ENCODE assay signal across 8 cellular contexts in the genomic region with DNA sequence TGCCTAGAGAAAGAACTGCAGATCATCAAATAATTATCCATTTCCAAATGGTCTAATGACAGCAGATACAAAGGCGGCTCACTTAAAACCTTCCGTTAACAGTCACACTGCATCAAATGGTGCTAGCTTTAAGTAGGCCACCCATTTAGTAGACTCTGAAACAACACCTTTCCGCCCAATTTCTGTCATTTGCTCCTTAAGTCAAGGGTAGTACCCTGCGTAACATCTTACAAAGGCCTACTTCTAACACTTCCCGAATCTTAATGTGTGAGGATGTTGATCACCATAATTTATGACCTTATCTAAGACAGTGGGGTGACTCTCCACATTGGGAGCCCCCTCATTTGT. TPM values are rescaled to one million over a fixed set of nuclear protein-coding genes. Genes with fewer than 3 reads are reported as not detected.
A peak's percentile ranks its signal among the peaks of the same experiment; 100 is the strongest.
DNase-seq lines count a peak whose midpoint lies in the region; ATAC-seq and TF ChIP-seq lines count a peak whose summit lies in the region.

No MANE protein-coding gene starts in this region.

- H2AFZ ChIP-seq in Loucy (ENCODE audit: low read length) (peak overlapping the region; percentile 99), neuron (ENCODE audit: low read depth, low read length) (peak overlapping the region; percentile 98)

- no peaks in the 10 kb centered on the region; the same call in 1 of the 2 replicates for H3K79me2 ChIP-seq in Loucy (ENCODE audit: insufficient read depth, low read length)

- H3K4me1 Mint-ChIP-seq in CD4-positive, CD25-positive, alpha-beta regulatory T cell, result peaks cover 0 to 20% (median 6%) of the 10 kb centered on the region in 4 donors

- peaks cover 21% of the 10 kb centered on the region for H3K27me3 ChIP-seq in CD4-positive, CD25-positive, alpha-beta regulatory T cell (ENCODE audit: control insufficient read depth, insufficient read depth, low read length)
- H3K27me3 ChIP-seq in Loucy (ENCODE audit: insufficient read depth, low read length, poor library complexity, severe bottlenecking) (no peaks in the 10 kb centered on the region), duodenal mucosa (ENCODE audit: control insufficient read depth in 1 of 2, insufficient read depth in 2 of 2, low read length in 2 of 2) (no peaks in the 10 kb centered on the region), neuron (ENCODE audit: insufficient read depth, low read length) (no peaks in the 10 kb centered on the region)

- peak overlapping the region; percentile 68 to 87 (median 78) for H3K4me3 Mint-ChIP-seq in CD4-positive, CD25-positive, alpha-beta regulatory T cell

- peak overlapping the region in 1 of 3 donors; percentile 66 for H3K27ac Mint-ChIP-seq in CD4-positive, CD25-positive, alpha-beta regulatory T cell

- TF ChIP-seq CTCF in Loucy (conservative IDR thresholded peaks at IDR 0.05; ENCODE audit: low read length), result no peak

- no peaks in the 10 kb centered on the region for H4K20me1 ChIP-seq in Loucy (ENCODE audit: insufficient read depth, low read length, poor library complexity, severe bottlenecking)

- H3K9me3 Mint-ChIP-seq in CD4-positive, CD25-positive, alpha-beta regulatory T cell, result peaks cover 0 to 1% (median 0%) of the 10 kb centered on the region in 7 donors

- peaks cover 47% of the 10 kb centered on the region for H3K27me3 Mint-ChIP-seq in CD4-positive, CD25-positive, alpha-beta regulatory T cell

- no peaks in the 10 kb centered on the region for H3F3A ChIP-seq in Loucy (ENCODE audit: low read depth)

- no peak overlapping the region for H3K4me3 ChIP-seq in CD4-positive, CD25-positive, alpha-beta regulatory T cell (ENCODE audit: low read depth, low read length)
- peak overlapping the region; percentile 93 for H3K4me3 ChIP-seq in Loucy (ENCODE audit: low read length, poor library complexity, severe bottlenecking)
- peak overlapping the region; percentile 75 to 87 for H3K4me3 ChIP-seq in duodenal mucosa (ENCODE audit: low read depth in 1 of 2, low read length in 2 of 2)
- H3K4me3 ChIP-seq in neuron (ENCODE audit: low read length), result peak overlapping the region; percentile 91

- no peaks in the 10 kb centered on the region for H3K9me3 ChIP-seq in CD4-positive, CD25-positive, alpha-beta regulatory T cell (ENCODE audit: control insufficient read depth in 2 of 2, low read length in 2 of 2)
- no peaks in the 10 kb centered on the region for H3K9me3 ChIP-seq in Loucy (ENCODE audit: insufficient read depth, low read depth, low read length)
- H3K9me3 ChIP-seq in duodenal mucosa (ENCODE audit: control insufficient read depth in 1 of 2, low read length in 2 of 2), result no peaks in the 10 kb centered on the region
- H3K9me3 ChIP-seq in neuron (ENCODE audit: low read length), result no peaks in the 10 kb centered on the region

- peaks cover 15% of the 10 kb centered on the region for H3K4me1 ChIP-seq in CD4-positive, CD25-positive, alpha-beta regulatory T cell (ENCODE audit: control insufficient read depth, insufficient read depth, low read length, poor library complexity, severe bottlenecking)
- H3K4me1 ChIP-seq in Loucy (ENCODE audit: insufficient read depth, low read length, poor library complexity, severe bottlenecking) (peaks cover 18% of the 10 kb centered on the region), duodenal mucosa (ENCODE audit: control insufficient read depth in 1 of 2, insufficient read depth in 2 of 2, low read length in 2 of 2) (peaks cover 9 to 14% of the 10 kb centered on the region in 2 donors), neuron (ENCODE audit: insufficient read depth, low read length) (peaks cover 26% of the 10 kb centered on the region)

- H3K4me2 ChIP-seq in Loucy (ENCODE audit: low read depth, low read length, poor library complexity, severe bottlenecking), result peak overlapping the region; percentile 93

- H3K9ac ChIP-seq in Loucy (ENCODE audit: low read depth, low read length, poor library complexity, severe bottlenecking) (peak overlapping the region; percentile 72), duodenal mucosa (ENCODE audit: low read depth in 1 of 2, low read length in 2 of 2) (peak overlapping the region; percentile 57 to 68)

- DNase-seq in CD4-positive, CD25-positive, alpha-beta regulatory T cell, result peak in 1 of 3 donors; percentile 1
- DNase-seq in NCI-H446 treated with DMSO at 0.1 percent for 48 hours (lab: John Stamatoyannopoulos, UW) (no peak), 8988T (no peak)
- no peak for DNase-seq in effector CD4-positive, alpha-beta T cell

- ATAC-seq in CD4-positive, CD25-positive, alpha-beta regulatory T cell (ENCODE audit: low read depth in 2 of 2), result no peak
- no peak for ATAC-seq in GM18858 (IDR thresholded peaks at IDR 0.05; ENCODE audit: unreplicated experiment)

- H3K36me3 Mint-ChIP-seq in CD4-positive, CD25-positive, alpha-beta regulatory T cell, result no peaks in the 10 kb centered on the region

- no peaks in the 10 kb centered on the region for H3K36me3 ChIP-seq in CD4-positive, CD25-positive, alpha-beta regulatory T cell (ENCODE audit: control insufficient read depth, insufficient read depth, low read length)
- H3K36me3 ChIP-seq in Loucy (ENCODE audit: insufficient read depth, low read length) (no peaks in the 10 kb centered on the region), duodenal mucosa (ENCODE audit: control insufficient read depth in 1 of 2, insufficient read depth in 2 of 2, low read length in 2 of 2) (no peaks in the 10 kb centered on the region), neuron (ENCODE audit: insufficient read depth, low read length) (no peaks in the 10 kb centered on the region)

- H3K9me2 ChIP-seq in Loucy (replicated peaks; ENCODE audit: low read depth, low read length), result no peaks in the 10 kb centered on the region

- H3K27ac ChIP-seq in CD4-positive, CD25-positive, alpha-beta regulatory T cell (ENCODE audit: insufficient read depth, low read length, poor library complexity, severe bottlenecking), result no peak overlapping the region
- no peak overlapping the region for H3K27ac ChIP-seq in duodenal mucosa (ENCODE audit: low read depth, low read length)

RNA-seq across cellular contexts. Expression of a gene that starts 0.7 kb away (rescaled TPM):
- 3.5 TPM for total RNA-seq in CD4-positive, CD25-positive, alpha-beta regulatory T cell
- 1 to 10 TPM; 1.6 to 4.7 (median 2.9) TPM for polyA plus RNA-seq in CD4-positive, CD25-positive, alpha-beta regulatory T cell
